ENCODE assay signal across 8 cellular contexts in the genomic region with DNA sequence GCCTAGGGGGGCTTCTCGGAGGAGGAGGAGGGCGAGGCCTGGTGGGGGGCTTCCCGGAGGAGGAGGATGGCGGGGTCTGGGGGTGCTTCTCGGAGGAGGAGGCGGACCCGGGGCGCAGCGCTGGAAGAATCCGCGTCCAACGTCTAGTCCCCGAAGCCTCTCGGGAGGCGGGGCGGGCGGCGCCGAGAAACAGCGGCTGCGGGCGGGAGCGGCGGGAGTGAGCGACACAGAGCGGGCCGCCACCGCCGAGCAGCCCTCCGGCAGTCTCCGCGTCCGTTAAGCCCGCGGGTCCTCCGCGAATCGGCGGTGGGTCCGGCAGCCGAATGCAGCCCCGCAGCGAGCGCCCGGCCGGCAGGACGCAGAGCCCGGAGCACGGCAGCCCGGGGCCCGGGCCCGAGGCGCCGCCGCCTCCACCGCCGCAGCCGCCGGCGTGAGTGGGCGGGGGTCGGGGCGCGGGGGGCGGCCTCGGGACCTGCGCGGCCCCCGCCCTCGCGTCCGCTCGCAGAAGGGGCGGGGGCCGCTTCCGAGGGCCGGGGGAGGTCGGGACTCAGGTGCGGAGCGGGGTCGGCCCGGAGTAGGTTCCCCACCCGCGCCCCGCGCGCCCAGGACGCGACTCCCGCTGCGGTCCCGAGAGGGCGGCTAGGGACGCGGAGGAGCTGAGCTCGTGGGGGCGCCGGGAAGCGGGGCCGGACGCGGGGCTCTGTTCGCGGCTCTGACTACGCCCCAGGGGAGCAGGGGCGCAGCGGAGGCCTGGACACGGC. TPM values are rescaled to one million over a fixed set of nuclear protein-coding genes. Genes with fewer than 3 reads are reported as not detected.
A peak's percentile ranks its signal among the peaks of the same experiment; 100 is the strongest.
DNase-seq lines count a peak whose midpoint lies in the region; ATAC-seq and TF ChIP-seq lines count a peak whose summit lies in the region.

A gene (plus strand): TSS at position 214 of the 761 bp plus-strand sequence. CDS start 110 bp downstream, at position 324.

- peak within 1 kb of the TSS; percentile 91 for H3K4me3 Mint-ChIP-seq in activated CD8-positive, alpha-beta T cell treated with anti-CD3 and anti-CD28 coated beads for 36 hours

- intact Hi-C loops in HCT116 (cut with micrococcal nuclease): loop anchor here (5.0 kb wide), 1 partner anchor 58 kb away; no protein-coding TSS in a partner anchor
- intact Hi-C loops in activated CD8-positive, alpha-beta T cell treated with anti-CD3 and anti-CD28 coated beads for 36 hours (cut with micrococcal nuclease): no loop called here

- no peak for TF ChIP-seq POLR2A in HCT116 (IDR thresholded peaks at IDR 0.05; ENCODE audit: borderline replicate concordance, extremely low read depth, insufficient read depth, insufficient read length)

- no peaks in the 10 kb centered on the region for H3K27me3 Mint-ChIP-seq in activated CD8-positive, alpha-beta T cell treated with anti-CD3 and anti-CD28 coated beads for 36 hours

- H3K9me2 ChIP-seq in HCT116 (ENCODE audit: insufficient read depth): no peaks in the 10 kb centered on the region

- no TSS peak for BruUV-seq in HCT116 (replicated peaks; lab: Mats Ljungman, UMichigan)

- H3K9me3 Mint-ChIP-seq in activated CD8-positive, alpha-beta T cell treated with anti-CD3 and anti-CD28 coated beads for 36 hours: no peaks in the 10 kb centered on the region

- H3K36me3 ChIP-seq in HCT116 (ENCODE audit: control insufficient read depth in 1 of 2, insufficient read depth in 2 of 2, low read length in 2 of 2) (peaks cover 22 to 33% of the 10 kb centered on the region in 2 experiments; a peak in 3 of 4 replicates), lung (ENCODE audit: control insufficient read depth in 2 of 2, insufficient read depth in 2 of 2, low read length in 2 of 2) (peaks cover 8 to 22% of the 10 kb centered on the region in 2 donors)

- peaks cover 19% of the 10 kb centered on the region for H3K4me1 Mint-ChIP-seq in activated CD8-positive, alpha-beta T cell treated with anti-CD3 and anti-CD28 coated beads for 36 hours (ENCODE audit: low read depth)

- peak within 1 kb of the TSS; percentile 85 for H3K4me2 ChIP-seq in HCT116 (ENCODE audit: low read length)

- H3K27me3 ChIP-seq in HCT116 (ENCODE audit: insufficient read depth, low read length): no peaks in the 10 kb centered on the region
- H3K27me3 ChIP-seq in lung (ENCODE audit: control insufficient read depth, insufficient read depth): no peaks in the 10 kb centered on the region

- POLR2A ChIA-PET in HCT116 (lab: Charles Lee): no interaction called here
- POLR2A ChIA-PET in activated CD8-positive, alpha-beta T cell treated with anti-CD3 and anti-CD28 coated beads for 36 hours (lab: Charles Lee): no interaction called here

- TF ChIP-seq CTCF in HCT116 (IDR thresholded peaks at IDR 0.05 in 2 of 3, conservative IDR thresholded peaks at IDR 0.05 in 1 of 3; ENCODE audit: borderline replicate concordance in 1 of 3, insufficient read depth in 1 of 3, low read depth in 2 of 3, low read length in 2 of 3) (no peak), lung (IDR thresholded peaks at IDR 0.05; ENCODE audit: control extremely low read depth, extremely low read depth) (no peak)
- TF ChIP-seq CTCF in activated CD8-positive, alpha-beta T cell treated with anti-CD3 and anti-CD28 coated beads for 36 hours (IDR thresholded peaks at IDR 0.05): no peak

- peak within 1 kb of the TSS; percentile 97 for H3K9ac ChIP-seq in HCT116 (ENCODE audit: low read length)

- peak within 1 kb of the TSS; percentile 72 for H3K27ac Mint-ChIP-seq in activated CD8-positive, alpha-beta T cell treated with anti-CD3 and anti-CD28 coated beads for 36 hours

- peak within 1 kb of the TSS; percentile 68 to 93 for H3K4me3 ChIP-seq in HCT116 (replicated peaks in 1 of 2; ENCODE audit: low read depth in 1 of 2, low read length in 2 of 2)
- H3K4me3 ChIP-seq in lung: peak within 1 kb of the TSS; percentile 76

- peaks cover 26% of the 10 kb centered on the region for H3K36me3 Mint-ChIP-seq in activated CD8-positive, alpha-beta T cell treated with anti-CD3 and anti-CD28 coated beads for 36 hours (ENCODE audit: low read depth)

- peak; percentile 72 for ATAC-seq in HCT116
- ATAC-seq in activated CD8-positive, alpha-beta T cell treated with anti-CD3 and anti-CD28 coated beads for 36 hours: peak; percentile 66
- ATAC-seq in lung (ENCODE audit: insufficient read depth, low FRiP score): peak; percentile 36
- no peak for ATAC-seq in HG03439 (IDR thresholded peaks at IDR 0.05; ENCODE audit: unreplicated experiment)

- CTCF ChIA-PET in HCT116 (lab: Charles Lee): no interaction called here
- CTCF ChIA-PET in activated CD8-positive, alpha-beta T cell treated with anti-CD3 and anti-CD28 coated beads for 36 hours (lab: Charles Lee): no interaction called here

- RAD21 ChIA-PET in HCT116 (lab: Charles Lee; ENCODE audit: low non-redundant PET in 1 of 2, low total read pairs in 2 of 2, uncharacterized antibody in 2 of 2, unreplicated experiment in 2 of 2): no interaction called here

- H3K27ac ChIP-seq in HCT116 (ENCODE audit: low read depth, low read length): peak within 1 kb of the TSS; percentile 99
- H3K27ac ChIP-seq in lung (ENCODE audit: low read depth in 1 of 2, low read length in 1 of 2): no peak within 1 kb of the TSS

- H3K4me1 ChIP-seq in HCT116 (ENCODE audit: control insufficient read depth in 1 of 2, insufficient read depth in 2 of 2, low read length in 2 of 2) (peaks cover 15 to 24% of the 10 kb centered on the region in 2 experiments), lung (ENCODE audit: control insufficient read depth in 2 of 2, insufficient read depth in 2 of 2, low read length in 2 of 2) (peaks cover 0 to 13% of the 10 kb centered on the region in 2 donors)

- H4K20me1 ChIP-seq in HCT116 (ENCODE audit: insufficient read depth): no peaks in the 10 kb centered on the region; the same call in 1 of the 2 replicates

- TF ChIP-seq RAD21 in HCT116 (IDR thresholded peaks at IDR 0.05; ENCODE audit: low read depth): no peak

- H2AFZ ChIP-seq in HCT116 (ENCODE audit: low read depth, low read length, poor library complexity, severe bottlenecking): no peak within 1 kb of the TSS

- H3K9me3 ChIP-seq in HCT116 (ENCODE audit: control insufficient read depth in 1 of 2, insufficient read depth in 1 of 2, low read depth in 1 of 2, low read length in 2 of 2) (no peaks in the 10 kb centered on the region), lung (ENCODE audit: control insufficient read depth in 2 of 2, insufficient read depth in 1 of 2, low read length in 1 of 2) (no peaks in the 10 kb centered on the region)

- 0% methylated on average over 31 to 108 of the region's 108 CpGs for WGBS in lung, 2 donors

- H3K79me2 ChIP-seq in HCT116 (ENCODE audit: insufficient read depth, low read length): peaks cover 61% of the 10 kb centered on the region

- peak; percentile 51 for DNase-seq in DMS79 treated with DMSO at 0.1 percent for 48 hours (lab: John Stamatoyannopoulos, UW)
- no peak for DNase-seq in HCT116 (ENCODE audit: low read depth, low spot score)
- DNase-seq in NCI-H748 treated with DMSO at 0.1 percent for 48 hours (lab: John Stamatoyannopoulos, UW): peak; percentile 10
- peak; percentile 87 for DNase-seq in activated CD8-positive, alpha-beta T cell treated with anti-CD3 and anti-CD28 coated beads for 36 hours
- peak; percentile 88 for DNase-seq in ecto neural progenitor cell (ENCODE audit: low spot score)
- peak; percentile 72 for DNase-seq in lung (ENCODE audit: low spot score)
- DNase-seq in stimulated activated CD4-positive, alpha-beta T cell treated with anti-CD3 and anti-CD28 coated beads, TNF-alpha, amount 100 ng/mL, for 4 hours (ENCODE audit: low read depth in 3 of 3): peak; percentile 67 to 71 (median 68)

TF ChIP-seq in HCT116, 20 proteins besides CTCF, POLR2A, EP300 and RAD21:
- peak; percentile 70 for TF ChIP-seq POLR2AphosphoS5 (IDR thresholded peaks at IDR 0.05; ENCODE audit: low read depth, low read length)
- no peak for TF ChIP-seq JUND (IDR thresholded peaks at IDR 0.05)

RNA-seq across cellular contexts. Expression of the gene that starts here (rescaled TPM):
- total RNA-seq in HCT116 (2021; ENCODE audit: unreplicated experiment) (100.0 TPM), lung (10 to 100 TPM in 1 of 2 donors, 1 to 10 TPM in 1; 10.0 to 15.1 TPM)
- polyA plus RNA-seq in HCT116 (2012): 58.8 and 68.9 TPM in 2 replicates
- total RNA-seq in activated CD8-positive, alpha-beta T cell treated with anti-CD3 and anti-CD28 coated beads for 36 hours: 10 to 100 TPM; 27.8 to 31.2 TPM
- polyA plus RNA-seq in lung: 10 to 100 TPM; 10.9 to 15.2 TPM
